Comparison of ENCODE assay signal across 14 cellular contexts in the genomic region with DNA sequence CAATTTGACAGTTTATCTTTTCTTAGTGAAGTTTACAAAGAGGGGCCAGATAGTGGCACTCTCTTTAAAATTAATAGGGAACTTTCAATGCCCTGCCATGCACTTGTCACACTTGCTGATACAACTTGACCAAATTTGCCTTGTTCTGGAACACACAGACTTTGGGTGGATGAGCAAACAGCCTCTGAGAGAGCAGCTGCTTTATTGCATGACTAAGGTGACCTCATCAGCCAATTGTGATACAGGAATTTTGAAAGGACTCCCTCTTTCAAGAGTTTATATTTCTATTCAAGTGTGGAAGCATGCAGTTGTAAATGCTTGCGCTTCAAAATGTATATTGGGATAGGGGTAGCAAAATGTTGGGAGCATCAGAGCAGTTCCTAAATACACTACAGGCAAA. TPM values are rescaled to one million over a fixed set of nuclear protein-coding genes. Genes with fewer than 3 reads are reported as not detected.
DNase-seq lines count a peak whose midpoint lies in the region; ATAC-seq, FAIRE-seq and TF ChIP-seq lines count a peak whose summit lies in the region.
"Had no signal": no experiment of that assay in that cellular context is flagged by ENCODE, and none has a peak within 500 bp of the region (broad histone marks: within the 10 kb centered on the region; RNA-seq: fewer than 3 reads in every experiment).

No MANE protein-coding gene starts in this region.

- no peak for FAIRE-seq in GM12878 (lab: Jason Lieb, UNC)

- H3K9me3 ChIP-seq in CD4-positive, alpha-beta T cell (ENCODE audit: control insufficient read depth, low read length), result peaks cover 8% of the 10 kb centered on the region
- H3K9me3 ChIP-seq in Karpas-422 (ENCODE audit: low read length) (no peaks in the 10 kb centered on the region), GM12878 (replicated peaks; ENCODE audit: control insufficient read depth, insufficient read depth, low read length) (peaks cover 5% of the 10 kb centered on the region; the same call in 1 of the 3 replicates), mucosa of descending colon (peaks cover 8% of the 10 kb centered on the region), HAP-1 (no peaks in the 10 kb centered on the region)

- peaks cover 7% of the 10 kb centered on the region for H3K9me3 Mint-ChIP-seq in CD4-positive, alpha-beta T cell

- SMC1A ChIA-PET in GM12878 (lab: Charles Lee; ENCODE audit: uncharacterized antibody, unreplicated experiment), result interaction anchor here (1.3 to 8.5 kb wide), 9 partner anchors 12 to 66 kb away, joined by 6 to 58 read pairs (median 13); no protein-coding TSS in a partner anchor

- TF ChIP-seq POLR2A in GM12878 (IDR thresholded peaks at IDR 0.05; ENCODE audit: low read depth, low read length), result no peak

- H3K27ac ChIP-seq in CD4-positive, alpha-beta T cell (ENCODE audit: low read depth, low read length), result no peak overlapping the region
- H3K27ac ChIP-seq in Karpas-422 (ENCODE audit: low read length) (no peak overlapping the region), GM12878 (ENCODE audit: control insufficient read depth, insufficient read depth) (no peak overlapping the region)
- H3K27ac ChIP-seq: ascending aorta had no signal

- no peaks in the 10 kb centered on the region for H3K9me2 ChIP-seq in Karpas-422 (replicated peaks; ENCODE audit: insufficient read depth, low read length)

- no peak for ATAC-seq in CD4-positive, alpha-beta T cell (ENCODE audit: poor library complexity)
- no peak for ATAC-seq in GM12878
- peak; percentile 29 for ATAC-seq in mucosa of descending colon
- ATAC-seq in GM21825 (IDR thresholded peaks at IDR 0.05; ENCODE audit: unreplicated experiment), result no peak
- ATAC-seq: esophagus mucosa had no signal

- RAD21 ChIA-PET in GM12878 (lab: Charles Lee; ENCODE audit: unreplicated experiment), result interaction anchor here (0.9 to 2.0 kb wide), 7 partner anchors 15 to 66 kb away, joined by 3 to 38 read pairs (median 11); no protein-coding TSS in a partner anchor

- intact Hi-C loops in CD4-positive, alpha-beta T cell (cut with DNase I, micrococcal nuclease), result loop anchor here in 1 of 2 experiments (5.0 kb wide), 1 partner anchor 36 kb away; no protein-coding TSS in a partner anchor
- intact Hi-C loops in GM12878 (cut with micrococcal nuclease; ENCODE audit: unreplicated experiment), result no loop called here
- intact Hi-C loops in mucosa of descending colon (cut with DNase I, micrococcal nuclease), result no loop called here

- H2AFZ ChIP-seq in Karpas-422 (ENCODE audit: low read length) (no peak overlapping the region), GM12878 (ENCODE audit: control insufficient read depth, low read depth, low read length) (no peak overlapping the region; the same call in 1 of the 2 replicates)

- POLR2A ChIA-PET in CD4-positive, alpha-beta T cell (lab: Charles Lee), result interaction anchor here (0.5 to 1.3 kb wide), 3 partner anchors 57 to 750 kb away, joined by 3 to 6 read pairs (median 4); no protein-coding TSS in a partner anchor
- POLR2A ChIA-PET in GM12878 (lab: Charles Lee), result interaction anchor here (0.7 to 3.9 kb wide), 10 partner anchors 8 to 57 kb away, joined by 3 to 13 read pairs (median 5); no protein-coding TSS in a partner anchor

- TF ChIP-seq EP300 in GM12878 (IDR thresholded peaks at IDR 0.05; ENCODE audit: borderline replicate concordance in 1 of 2, control insufficient read depth in 1 of 2, low read depth in 2 of 2, low read length in 2 of 2), result no peak

- CTCF ChIA-PET in CD4-positive, alpha-beta T cell (lab: Charles Lee), result no interaction called here
- CTCF ChIA-PET in GM12878 (lab: Yijun Ruan, JAX), result interaction anchor here (0.6 to 2.1 kb wide), 5 partner anchors 10 to 57 kb away, joined by 3 to 5 read pairs (median 5); no protein-coding TSS in a partner anchor

- no peaks in the 10 kb centered on the region for H4K20me1 ChIP-seq in Karpas-422 (ENCODE audit: insufficient read depth, low read depth, low read length)
- H4K20me1 ChIP-seq in GM12878 (ENCODE audit: control insufficient read depth, insufficient read depth), result no peaks in the 10 kb centered on the region

- no peak for TF ChIP-seq RAD21 in GM12878 (IDR thresholded peaks at IDR 0.05; ENCODE audit: insufficient read depth, low read depth, low read length)

- no peak overlapping the region for H3K9ac ChIP-seq in Karpas-422 (ENCODE audit: low read length)
- no peak overlapping the region for H3K9ac ChIP-seq in GM12878 (ENCODE audit: control insufficient read depth, insufficient read depth, low read length)

- no TSS peak for BruUV-seq in GM12878 (replicated peaks; lab: Mats Ljungman, UMichigan)

- no peak for TF ChIP-seq CTCF in CD4-positive, alpha-beta T cell (IDR thresholded peaks at IDR 0.05)
- TF ChIP-seq CTCF in GM12878 (IDR thresholded peaks at IDR 0.05 in 2 of 3, conservative IDR thresholded peaks at IDR 0.05 in 1 of 3; ENCODE audit: control insufficient read depth in 2 of 3, extremely low read depth in 1 of 3, insufficient read depth in 1 of 3, low read depth in 3 of 3, low read length in 3 of 3) (no peak), mucosa of descending colon (IDR thresholded peaks at IDR 0.05) (no peak)

- 100% methylated on average over 1 of the region's 1 CpG for WGBS in GM12878 (ENCODE audit: insufficient coverage, insufficient replicate concordance, low lambda C conversion rate, missing lambda C conversion rate)

- no peaks in the 10 kb centered on the region for H3K79me2 ChIP-seq in Karpas-422 (ENCODE audit: low read length)
- peaks cover 29% of the 10 kb centered on the region for H3K79me2 ChIP-seq in GM12878 (ENCODE audit: control insufficient read depth, insufficient read depth, low read length)

- H3K36me3 ChIP-seq in Karpas-422 (ENCODE audit: insufficient read depth, low read length), result no peaks in the 10 kb centered on the region
- no peaks in the 10 kb centered on the region for H3K36me3 ChIP-seq in GM12878 (ENCODE audit: control insufficient read depth in 2 of 2, insufficient read depth in 2 of 2, low read length in 1 of 2)
- H3K36me3 ChIP-seq in mucosa of descending colon (ENCODE audit: low read depth), result peaks cover 5% of the 10 kb centered on the region
- H3K36me3 ChIP-seq in HAP-1 (replicated peaks), result no peaks in the 10 kb centered on the region
- H3K36me3 ChIP-seq: ascending aorta had no signal

- H3K4me2 ChIP-seq in Karpas-422 (ENCODE audit: low read depth, low read length, poor library complexity, severe bottlenecking) (no peak overlapping the region), GM12878 (ENCODE audit: control insufficient read depth, insufficient read depth) (no peak overlapping the region)

- in situ Hi-C loops in GM12878 (cut with MboI) (no loop called here), HAP-1 (cut with MboI; ENCODE audit: low sequenced_read_pairs) (no loop called here)

- H3K4me1 ChIP-seq in Karpas-422 (ENCODE audit: low read length), result peaks cover 3% of the 10 kb centered on the region; the same call in 1 of the 2 replicates
- peaks cover 3% of the 10 kb centered on the region; the same call in 1 of the 2 replicates for H3K4me1 ChIP-seq in GM12878 (ENCODE audit: control insufficient read depth, insufficient read depth, low read length)
- no peaks in the 10 kb centered on the region for H3K4me1 ChIP-seq in mucosa of descending colon (ENCODE audit: low read depth)
- peaks cover 19% of the 10 kb centered on the region for H3K4me1 ChIP-seq in HAP-1
- H3K4me1 ChIP-seq: ascending aorta had no signal

- DNase-seq in CD4-positive, alpha-beta T cell, result no peak
- DNase-seq in Karpas-422 (peak; percentile 40), GM12878 (ENCODE audit: low read depth, low spot score) (no peak), mucosa of descending colon (no peak), HAP-1 (ENCODE audit: low spot score in 2 of 2) (no peak), NOMO-1 treated with dmso at 0.1 percent for 144 hours (lab: John Stamatoyannopoulos, UW; ENCODE audit: unreplicated experiment) (no peak)
- no peak for DNase-seq in activated T-cell treated with anti-CD3 and anti-CD28 coated beads, Interleukin-2, amount 50 U/mL, for 1 hour
- DNase-seq: activated CD4-positive, alpha-beta T cell treated with anti-CD3 and anti-CD28 coated beads for 4 hours; COR-L47; NCI-H2107; RPMI8226 had no signal

- H3K4me1 Mint-ChIP-seq in CD4-positive, alpha-beta T cell (ENCODE audit: low read depth), result peaks cover 74% of the 10 kb centered on the region

- H3K36me3 Mint-ChIP-seq in CD4-positive, alpha-beta T cell (ENCODE audit: low read depth), result peaks cover 40% of the 10 kb centered on the region

- H3K27me3 ChIP-seq in CD4-positive, alpha-beta T cell (ENCODE audit: control insufficient read depth, insufficient read depth, low read length), result no peaks in the 10 kb centered on the region
- H3K27me3 ChIP-seq in Karpas-422 (ENCODE audit: low read length) (no peaks in the 10 kb centered on the region), GM12878 (replicated peaks in 1 of 2; ENCODE audit: control insufficient read depth in 2 of 2, insufficient read depth in 2 of 2, low read length in 1 of 2) (no peaks in the 10 kb centered on the region), HAP-1 (ENCODE audit: low read depth) (no peaks in the 10 kb centered on the region)
- H3K27me3 ChIP-seq: ascending aorta had no signal

- H3K4me3 ChIP-seq in Karpas-422 (ENCODE audit: low read length) (no peak overlapping the region), GM12878 (no peak overlapping the region), mucosa of descending colon (no peak overlapping the region), HAP-1 (no peak overlapping the region)
- H3K4me3 ChIP-seq: ascending aorta had no signal

- H3K27ac Mint-ChIP-seq in CD4-positive, alpha-beta T cell, result peak overlapping the region; percentile 85

- peak overlapping the region; percentile 55 for H3K4me3 Mint-ChIP-seq in CD4-positive, alpha-beta T cell

- H3K27me3 Mint-ChIP-seq in CD4-positive, alpha-beta T cell, result no peaks in the 10 kb centered on the region

RNA-seq across cellular contexts. Expression of a gene that starts 2.1 kb away (rescaled TPM):
- total RNA-seq in CD4-positive, alpha-beta T cell, result 100 to 1,000 TPM; 428 to 429 TPM
- total RNA-seq in Karpas-422 (2014; rRNA removed; shearing (Covaris generic); ENCODE audit: low replicate concordance), result 0.22 and 3.5 TPM in 2 replicates
- 1,986 and 2,133 TPM in 2 replicates for total RNA-seq in GM12878 (2013; cell fraction: nucleolus; rRNA removed)
- total RNA-seq in GM12878 (2014; rRNA removed) (43.7 and 68.1 TPM in 2 replicates), GM12878 (2014; rRNA removed; fragmentation: Illumina TruSeq; extraction: Trizol) (61.3 and 76.2 TPM in 2 replicates), GM12878 (2021) (38.5 and 45.8 TPM in 2 replicates), mucosa of descending colon (10 to 100 TPM in 2 of 3 donors, 1 to 10 TPM in 1; 8.9 to 82.0 (median 20.6) TPM)
- 60.0 TPM for polyA plus RNA-seq in GM12878 (2011; ENCODE audit: low read depth)
- polyA plus RNA-seq in GM12878 (2011; rRNA removed) (882 and 1,502 TPM in 2 replicates), GM12878 (2014; fragmentation: Illumina TruSeq; extraction: Trizol) (48.2 and 72.9 TPM in 2 replicates), GM12878 (2014; fragmentation: Nextera tagmentation; extraction: Ambion mirVana) (10 to 100 TPM; 50.8 to 52.2 TPM), GM12878 (2014; rRNA removed) (26.6 and 38.0 TPM in 2 replicates), GM12878 (2016; fragmentation: Nextera tagmentation; extraction: Ambion mirVana) (10 to 100 TPM; 20.7 to 21.3 TPM)
- polyA plus RNA-seq in GM12878 (2011; cell fraction: cytosol; rRNA removed), result 230 and 358 TPM in 2 replicates
- polyA plus RNA-seq in GM12878 (2011; cell fraction: nucleus; rRNA removed), result 346 and 598 TPM in 2 replicates
- polyA plus RNA-seq in GM12878 (2012), result 92.1 and 280 TPM in 2 replicates
- polyA minus RNA-seq in GM12878 (2011; rRNA and poly(A)+ RNA removed), result 283 and 396 TPM in 2 replicates
- polyA minus RNA-seq in GM12878 (2011; cell fraction: cytosol; rRNA and poly(A)+ RNA removed), result 140 and 173 TPM in 2 replicates
- 1,153 and 1,417 TPM in 2 replicates for polyA minus RNA-seq in GM12878 (2011; cell fraction: nucleus; rRNA and poly(A)+ RNA removed)
